Comparison of ENCODE assay signal across 8 cellular contexts in genomic region chr2:158458617-158458920, GRCh38. TPM values are rescaled to one million over a fixed set of nuclear protein-coding genes. Genes with fewer than 3 reads are reported as not detected.
DNase-seq lines count a peak whose midpoint lies in the region; ATAC-seq and TF ChIP-seq lines count a peak whose summit lies in the region.

No MANE protein-coding gene starts in this region.

- H3K4me1 ChIP-seq in A673 (ENCODE audit: insufficient read depth, low read length, poor library complexity, severe bottlenecking) (peaks cover 39% of the 10 kb centered on the region), HUES6 (ENCODE audit: control insufficient read depth, insufficient read depth, low read length) (peaks cover 26% of the 10 kb centered on the region), breast epithelium (peaks cover 0 to 16% of the 10 kb centered on the region in 2 donors)

- POLR2A ChIA-PET in A673 (lab: Charles Lee; ENCODE audit: low non-redundant PET) = no interaction called here

- H3K36me3 ChIP-seq in A673 (ENCODE audit: insufficient read depth, low read length, poor library complexity, severe bottlenecking) = no peaks in the 10 kb centered on the region
- no peaks in the 10 kb centered on the region for H3K36me3 ChIP-seq in HUES6 (ENCODE audit: control insufficient read depth, insufficient read depth, low read length)
- H3K36me3 ChIP-seq in breast epithelium = no peaks in the 10 kb centered on the region

- H3K27me3 Mint-ChIP-seq in mesothelial cell of epicardium (ENCODE audit: low read depth) = no peaks in the 10 kb centered on the region

- no peak for ATAC-seq in GM21619 (IDR thresholded peaks at IDR 0.05; ENCODE audit: unreplicated experiment)
- ATAC-seq in HG03108 (IDR thresholded peaks at IDR 0.05; ENCODE audit: unreplicated experiment) = no peak

- peak overlapping the region; percentile 87 for H3K4me3 Mint-ChIP-seq in mesothelial cell of epicardium

- H3K9ac ChIP-seq in HUES6 (ENCODE audit: low read length) = peak overlapping the region; percentile 95

- TF ChIP-seq CTCF in A673 (conservative IDR thresholded peaks at IDR 0.05; ENCODE audit: low read depth, low read length) (no peak), breast epithelium (IDR thresholded peaks at IDR 0.05) (no peak), mesothelial cell of epicardium (IDR thresholded peaks at IDR 0.05; ENCODE audit: unreplicated experiment) (no peak)

- DNase-seq in A673 (ENCODE audit: low spot score) (no peak), breast epithelium (ENCODE audit: low spot score in 2 of 2) (no peak), mesothelial cell of epicardium (ENCODE audit: low spot score in 2 of 2, unreplicated experiment in 2 of 2) (no peak), NCI-H446 treated with DMSO at 0.1 percent for 48 hours (lab: John Stamatoyannopoulos, UW) (no peak), T-helper 9 cell (no peak)

- H3K27ac ChIP-seq in A673 (ENCODE audit: low read depth, low read length, poor library complexity, severe bottlenecking) (no peak overlapping the region), HUES6 (ENCODE audit: low read depth, low read length) (no peak overlapping the region), breast epithelium (peak overlapping the region; percentile 93 to 99)

- H3K27me3 ChIP-seq in A673 (replicated peaks; ENCODE audit: insufficient read depth, low read depth, low read length, poor library complexity) (no peaks in the 10 kb centered on the region), HUES6 (ENCODE audit: control insufficient read depth, insufficient read depth, low read length) (no peaks in the 10 kb centered on the region), breast epithelium (no peaks in the 10 kb centered on the region)

- no peaks in the 10 kb centered on the region for H3K9me3 ChIP-seq in A673 (ENCODE audit: low read depth, low read length, poor library complexity, severe bottlenecking)
- H3K9me3 ChIP-seq in HUES6 (ENCODE audit: control insufficient read depth, insufficient read depth, low read depth, low read length) = no peaks in the 10 kb centered on the region
- H3K9me3 ChIP-seq in breast epithelium = no peaks in the 10 kb centered on the region

- intact Hi-C loops in A673 (cut with micrococcal nuclease; ENCODE audit: unreplicated experiment) (loop anchor here (5.0 kb wide), 4 partner anchors 159 to 416 kb away; no protein-coding TSS in a partner anchor), breast epithelium (cut with DNase I; ENCODE audit: low total_unique reads) (no loop called here)

- H3K27ac Mint-ChIP-seq in mesothelial cell of epicardium = peak overlapping the region; percentile 96

- TF ChIP-seq POLR2A in breast epithelium (IDR thresholded peaks at IDR 0.05) = no peak

- no peaks in the 10 kb centered on the region for H3K36me3 Mint-ChIP-seq in mesothelial cell of epicardium

- peak overlapping the region; percentile 96 for H3K4me3 ChIP-seq in A673 (ENCODE audit: low read depth, low read length, poor library complexity, severe bottlenecking)
- peak overlapping the region; percentile 100 for H3K4me3 ChIP-seq in HUES6 (ENCODE audit: low read depth, low read length)
- H3K4me3 ChIP-seq in breast epithelium = peak overlapping the region; percentile 82 to 97 (median 91)

- peaks cover 50% of the 10 kb centered on the region for H3K4me1 Mint-ChIP-seq in mesothelial cell of epicardium

- CTCF ChIA-PET in A673 (lab: Charles Lee) = no interaction called here

- TSS peak; percentile 36 for BruUV-seq in A673 (replicated peaks; lab: Mats Ljungman, UMichigan)

- H3K9me3 Mint-ChIP-seq in mesothelial cell of epicardium = no peaks in the 10 kb centered on the region

RNA-seq across cellular contexts. Expression of gene PKP4, which starts 1.8 kb away (rescaled TPM):
- total RNA-seq in A673 (2021) (67.7 and 79.3 TPM in 2 replicates), breast epithelium (100 to 1,000 TPM in 2 of 3 donors, 10 to 100 TPM in 1; 62.1 to 138 (median 121) TPM), mesothelial cell of epicardium (66.3 to 70.8 TPM (median 66.6 TPM) in 3 replicates)

RNA-seq across cellular contexts. Expression of gene CCDC148, which starts 2.0 kb away (rescaled TPM):
- 0.90 and 0.92 TPM in 2 replicates for total RNA-seq in A673 (2021)
- total RNA-seq in breast epithelium = 1 to 10 TPM; 1.4 to 9.8 (median 4.6) TPM
- total RNA-seq in mesothelial cell of epicardium = 2.8 to 3.2 TPM (median 3.1 TPM) in 3 replicates

Comparison
In these comparisons a context has a peak if more than half of its experiments do, and no peak if none do; other contexts are left out.
1. H3K27ac ChIP-seq: peak in breast epithelium (2 of 2); none in A673 (single experiment) and HUES6 (single experiment).
2. Peak in every context shown above with its lines, with median percentiles within 50 percentile points of each other: H3K4me3 ChIP-seq.